Comparison of ENCODE assay signal across 8 cellular contexts in genomic region chr2:121735520-121736074, GRCh38. TPM values are rescaled to one million over a fixed set of nuclear protein-coding genes. Genes with fewer than 3 reads are reported as not detected.
A peak's percentile ranks its signal among the peaks of the same experiment; 100 is the strongest.
DNase-seq lines count a peak whose midpoint lies in the region; ATAC-seq and TF ChIP-seq lines count a peak whose summit lies in the region.

No MANE protein-coding gene starts in this region.

- peak overlapping the region; percentile 80 to 96 (median 91) for H3K27ac ChIP-seq in BLaER1 treated with 17β-estradiol and CSF1 and Interleukin-3, amounts not matched to agents 10 nM and 100 nM
- H3K27ac ChIP-seq in testis: peak overlapping the region in 1 of 2 donors; percentile 82

- H4K20me1 ChIP-seq in BLaER1 treated with 17β-estradiol and CSF1 and Interleukin-3, amounts not matched to agents 10 nM and 100 nM: peaks cover 6 to 59% (median 55%) of the 10 kb centered on the region in 11 experiments; a peak in 20 of 22 replicates

- no peaks in the 10 kb centered on the region for H3K9me3 Mint-ChIP-seq in activated T-helper 17 cell treated with anti-CD3 and anti-CD28 coated beads, Interleukin-2, amount 50 U/mL, for 72 hours

- peaks cover 18 to 38% (median 23%) of the 10 kb centered on the region in 10 experiments for H3K4me1 ChIP-seq in BLaER1 treated with 17β-estradiol and CSF1 and Interleukin-3, amounts not matched to agents 10 nM and 100 nM
- peaks cover 10% of the 10 kb centered on the region for H3K4me1 ChIP-seq in testis

- peak overlapping the region; percentile 86 to 100 (median 99) for H3K4me3 ChIP-seq in BLaER1 treated with 17β-estradiol and CSF1 and Interleukin-3, amounts not matched to agents 10 nM and 100 nM
- H3K4me3 ChIP-seq in HFF-Myc (replicated peaks; ENCODE audit: low read depth, low read length) (peak overlapping the region; percentile 100), testis (peak overlapping the region; percentile 80 to 89)

- H3K4me2 ChIP-seq in BLaER1 treated with 17β-estradiol and CSF1 and Interleukin-3, amounts not matched to agents 10 nM and 100 nM: peak overlapping the region; percentile 73 to 91 (median 78)

- no peaks in the 10 kb centered on the region; a peak in 1 of 22 replicates for H3K27me3 ChIP-seq in BLaER1 treated with 17β-estradiol and CSF1 and Interleukin-3, amounts not matched to agents 10 nM and 100 nM
- no peaks in the 10 kb centered on the region for H3K27me3 ChIP-seq in testis

- no peak for ATAC-seq in activated T-helper 17 cell treated with anti-CD3 and anti-CD28 coated beads, Interleukin-2, amount 50 U/mL, for 72 hours (replicated peaks)

- no peak for TF ChIP-seq POLR2A in testis (IDR thresholded peaks at IDR 0.05)

- H3K36me3 Mint-ChIP-seq in activated T-helper 17 cell treated with anti-CD3 and anti-CD28 coated beads, Interleukin-2, amount 50 U/mL, for 72 hours (ENCODE audit: low read depth): peaks cover 61% of the 10 kb centered on the region

- 17 to 21% methylated on average over 10 of the region's 10 CpGs for WGBS in testis, 2 donors

- DNase-seq in HFF-Myc (ENCODE audit: extremely low read depth, low read depth) (no peak), iris pigment epithelial cell (ENCODE audit: low read depth) (peak; percentile 20), testis (no peak), iPS-NIHi7 (ENCODE audit: extremely low spot score) (no peak), midbrain (lab: John Stamatoyannopoulos, UW) (no peak), middle frontal gyrus (ENCODE audit: extremely low spot score, low spot score) (no peak)

- intact Hi-C loops in testis (cut with DNase I; ENCODE audit: low total_unique reads): no loop called here

- peaks cover 45 to 50% (median 49%) of the 10 kb centered on the region in 11 experiments for H3K36me3 ChIP-seq in BLaER1 treated with 17β-estradiol and CSF1 and Interleukin-3, amounts not matched to agents 10 nM and 100 nM
- no peaks in the 10 kb centered on the region for H3K36me3 ChIP-seq in testis (ENCODE audit: low read depth, missing control alignments)

- H3K9me3 ChIP-seq in BLaER1 treated with 17β-estradiol and CSF1 and Interleukin-3, amounts not matched to agents 10 nM and 100 nM (replicated peaks in 1 of 11): no peaks in the 10 kb centered on the region
- no peaks in the 10 kb centered on the region for H3K9me3 ChIP-seq in testis

- peaks cover 24% of the 10 kb centered on the region for H3K4me1 Mint-ChIP-seq in activated T-helper 17 cell treated with anti-CD3 and anti-CD28 coated beads, Interleukin-2, amount 50 U/mL, for 72 hours

- H3K27me3 Mint-ChIP-seq in activated T-helper 17 cell treated with anti-CD3 and anti-CD28 coated beads, Interleukin-2, amount 50 U/mL, for 72 hours: no peaks in the 10 kb centered on the region

- peak overlapping the region; percentile 84 to 98 (median 95) for H3K9ac ChIP-seq in BLaER1 treated with 17β-estradiol and CSF1 and Interleukin-3, amounts not matched to agents 10 nM and 100 nM

- TF ChIP-seq CTCF in HFF-Myc (IDR thresholded peaks at IDR 0.05; ENCODE audit: low read depth, low read length, missing control alignments) (no peak), testis (IDR thresholded peaks at IDR 0.05) (no peak)

- H3K4me3 Mint-ChIP-seq in activated T-helper 17 cell treated with anti-CD3 and anti-CD28 coated beads, Interleukin-2, amount 50 U/mL, for 72 hours: peak overlapping the region; percentile 86

- H3K27ac Mint-ChIP-seq in activated T-helper 17 cell treated with anti-CD3 and anti-CD28 coated beads, Interleukin-2, amount 50 U/mL, for 72 hours: peak overlapping the region; percentile 98

RNA-seq across cellular contexts. Expression of gene NIFK, which starts 1.1 kb away (rescaled TPM):
- total RNA-seq in activated T-helper 17 cell treated with anti-CD3 and anti-CD28 coated beads, Interleukin-2, amount 50 U/mL, for 72 hours: 100 to 1,000 TPM; 103 to 146 TPM
- total RNA-seq in testis: 10 to 100 TPM; 51.5 to 59.2 TPM
- polyA plus RNA-seq in testis (ENCODE audit: insufficient read depth, low read depth, low replicate concordance): 33.4 TPM

RNA-seq across cellular contexts. Expression of gene TSN, which starts 19.9 kb away (rescaled TPM):
- 10 to 100 TPM; 33.7 to 80.7 TPM for total RNA-seq in activated T-helper 17 cell treated with anti-CD3 and anti-CD28 coated beads, Interleukin-2, amount 50 U/mL, for 72 hours
- 100 to 1,000 TPM in 1 of 2 donors, 10 to 100 TPM in 1; 63.5 to 104 TPM for total RNA-seq in testis
- polyA plus RNA-seq in testis (ENCODE audit: insufficient read depth, low read depth, low replicate concordance): 111 TPM
